1 cellular context compared by ENCODE assay signal in the genomic region with DNA sequence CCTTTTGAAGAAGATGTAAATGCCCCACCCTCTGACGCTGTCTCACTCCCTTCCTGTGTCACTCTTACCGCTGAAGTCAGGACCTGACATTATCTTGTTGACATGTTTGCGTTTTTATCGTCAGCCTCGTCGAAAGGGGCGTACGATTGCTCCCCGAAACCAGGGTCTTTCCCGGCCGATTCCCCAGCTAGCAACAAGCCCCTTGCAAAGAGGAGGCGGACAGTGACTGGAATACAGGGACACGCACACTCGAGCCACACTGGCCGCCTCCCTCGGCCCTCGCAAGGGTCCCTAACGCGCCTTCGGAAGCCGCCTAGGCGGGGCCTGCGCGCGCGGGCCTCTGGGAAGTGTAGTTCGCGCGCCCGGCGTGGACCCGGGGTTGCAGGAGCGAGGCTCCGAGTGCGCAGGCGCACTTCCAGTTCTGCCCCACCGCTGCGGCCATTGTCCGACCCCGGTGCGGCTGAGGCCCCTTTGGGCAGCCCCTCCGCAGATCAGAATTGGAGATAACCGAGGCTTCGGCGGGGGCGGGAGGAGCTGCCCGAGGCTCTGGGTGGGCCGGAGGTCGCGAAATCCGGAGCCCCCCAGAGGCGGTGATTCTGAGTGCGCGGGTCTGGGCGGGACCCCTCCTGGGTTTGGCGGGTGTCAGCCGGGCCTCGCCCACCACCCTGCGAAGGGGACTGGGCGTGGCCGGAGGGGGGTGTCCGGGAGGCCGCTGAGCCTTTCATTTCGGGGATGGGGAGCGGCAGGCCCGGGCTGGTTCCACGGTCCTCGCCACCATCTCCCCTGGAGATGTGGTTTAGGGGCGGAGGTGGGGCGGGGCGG.
TF ChIP-seq lines count a peak whose summit lies in the region.

Gene ZFP90, plus strand, starts transcription at position 412 of the 822 bp plus-strand sequence. CDS start 502 bp downstream, outside the sequence.

TF ChIP-seq in HepG2, 621 proteins besides CTCF, POLR2A, EP300 and RAD21 (continued from another document and continues in another):
- 0 out of 2 replicates have a peak, but pooled peaks have one; percentile 4 for TF ChIP-seq RARA (CRISPR knock-in tag; IDR thresholded peaks at IDR 0.05)
- peak; percentile 73 for TF ChIP-seq FOXJ3 (CRISPR knock-in tag; IDR thresholded peaks at IDR 0.05; ENCODE audit: borderline replicate concordance)
- peak; percentile 47; the same call in 1 of the 2 replicates for TF ChIP-seq AKAP8 (CRISPR knock-in tag; IDR thresholded peaks at IDR 0.05)
- no peak for TF ChIP-seq CCAR2 (optimal IDR thresholded peaks at IDR 0.05; ENCODE audit: low read depth, low read length)
- no peak for TF ChIP-seq ZNF432 (CRISPR knock-in tag; IDR thresholded peaks at IDR 0.05; ENCODE audit: borderline replicate concordance)
- TF ChIP-seq SRSF9 (IDR thresholded peaks at IDR 0.05; ENCODE audit: borderline replicate concordance, insufficient read depth, low read depth, low read length, poor library complexity, severe bottlenecking): no peak
- 0 out of 2 replicates have a peak, but pooled peaks have one; percentile 27 for TF ChIP-seq NR1H2 (CRISPR knock-in tag; IDR thresholded peaks at IDR 0.05; ENCODE audit: borderline replicate concordance, low read depth)
- TF ChIP-seq GATAD2A (CRISPR knock-in tag; IDR thresholded peaks at IDR 0.05): peak; percentile 28; the same call in 1 of the 2 replicates
- TF ChIP-seq, protein P1, sequence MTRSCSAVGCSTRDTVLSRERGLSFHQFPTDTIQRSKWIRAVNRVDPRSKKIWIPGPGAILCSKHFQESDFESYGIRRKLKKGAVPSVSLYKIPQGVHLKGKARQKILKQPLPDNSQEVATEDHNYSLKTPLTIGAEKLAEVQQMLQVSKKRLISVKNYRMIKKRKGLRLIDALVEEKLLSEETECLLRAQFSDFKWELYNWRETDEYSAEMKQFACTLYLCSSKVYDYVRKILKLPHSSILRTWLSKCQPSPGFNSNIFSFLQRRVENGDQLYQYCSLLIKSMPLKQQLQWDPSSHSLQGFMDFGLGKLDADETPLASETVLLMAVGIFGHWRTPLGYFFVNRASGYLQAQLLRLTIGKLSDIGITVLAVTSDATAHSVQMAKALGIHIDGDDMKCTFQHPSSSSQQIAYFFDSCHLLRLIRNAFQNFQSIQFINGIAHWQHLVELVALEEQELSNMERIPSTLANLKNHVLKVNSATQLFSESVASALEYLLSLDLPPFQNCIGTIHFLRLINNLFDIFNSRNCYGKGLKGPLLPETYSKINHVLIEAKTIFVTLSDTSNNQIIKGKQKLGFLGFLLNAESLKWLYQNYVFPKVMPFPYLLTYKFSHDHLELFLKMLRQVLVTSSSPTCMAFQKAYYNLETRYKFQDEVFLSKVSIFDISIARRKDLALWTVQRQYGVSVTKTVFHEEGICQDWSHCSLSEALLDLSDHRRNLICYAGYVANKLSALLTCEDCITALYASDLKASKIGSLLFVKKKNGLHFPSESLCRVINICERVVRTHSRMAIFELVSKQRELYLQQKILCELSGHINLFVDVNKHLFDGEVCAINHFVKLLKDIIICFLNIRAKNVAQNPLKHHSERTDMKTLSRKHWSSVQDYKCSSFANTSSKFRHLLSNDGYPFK (CRISPR knock-in tag; IDR thresholded peaks at IDR 0.05; ENCODE audit: borderline replicate concordance): peak; percentile 85
- TF ChIP-seq GATA4 (IDR thresholded peaks at IDR 0.05; ENCODE audit: borderline replicate concordance, low read depth): 0 out of 2 replicates have a peak, but pooled peaks have one; percentile 20
- TF ChIP-seq RBM22 (optimal IDR thresholded peaks at IDR 0.05; ENCODE audit: low read length): no peak
- TF ChIP-seq HMG20B (CRISPR knock-in tag; conservative IDR thresholded peaks at IDR 0.05): no peak
- peak; percentile 86 for TF ChIP-seq YEATS4 (CRISPR knock-in tag; IDR thresholded peaks at IDR 0.05; ENCODE audit: borderline replicate concordance)
- TF ChIP-seq ZNF136 (CRISPR knock-in tag; IDR thresholded peaks at IDR 0.05; ENCODE audit: low read depth): peak; percentile 55; the same call in 1 of the 2 replicates
- TF ChIP-seq, protein P2, sequence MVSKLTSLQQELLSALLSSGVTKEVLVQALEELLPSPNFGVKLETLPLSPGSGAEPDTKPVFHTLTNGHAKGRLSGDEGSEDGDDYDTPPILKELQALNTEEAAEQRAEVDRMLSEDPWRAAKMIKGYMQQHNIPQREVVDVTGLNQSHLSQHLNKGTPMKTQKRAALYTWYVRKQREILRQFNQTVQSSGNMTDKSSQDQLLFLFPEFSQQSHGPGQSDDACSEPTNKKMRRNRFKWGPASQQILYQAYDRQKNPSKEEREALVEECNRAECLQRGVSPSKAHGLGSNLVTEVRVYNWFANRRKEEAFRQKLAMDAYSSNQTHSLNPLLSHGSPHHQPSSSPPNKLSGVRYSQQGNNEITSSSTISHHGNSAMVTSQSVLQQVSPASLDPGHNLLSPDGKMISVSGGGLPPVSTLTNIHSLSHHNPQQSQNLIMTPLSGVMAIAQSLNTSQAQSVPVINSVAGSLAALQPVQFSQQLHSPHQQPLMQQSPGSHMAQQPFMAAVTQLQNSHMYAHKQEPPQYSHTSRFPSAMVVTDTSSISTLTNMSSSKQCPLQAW (CRISPR knock-in tag; IDR thresholded peaks at IDR 0.05): peak; percentile 83
- TF ChIP-seq, protein P3, sequence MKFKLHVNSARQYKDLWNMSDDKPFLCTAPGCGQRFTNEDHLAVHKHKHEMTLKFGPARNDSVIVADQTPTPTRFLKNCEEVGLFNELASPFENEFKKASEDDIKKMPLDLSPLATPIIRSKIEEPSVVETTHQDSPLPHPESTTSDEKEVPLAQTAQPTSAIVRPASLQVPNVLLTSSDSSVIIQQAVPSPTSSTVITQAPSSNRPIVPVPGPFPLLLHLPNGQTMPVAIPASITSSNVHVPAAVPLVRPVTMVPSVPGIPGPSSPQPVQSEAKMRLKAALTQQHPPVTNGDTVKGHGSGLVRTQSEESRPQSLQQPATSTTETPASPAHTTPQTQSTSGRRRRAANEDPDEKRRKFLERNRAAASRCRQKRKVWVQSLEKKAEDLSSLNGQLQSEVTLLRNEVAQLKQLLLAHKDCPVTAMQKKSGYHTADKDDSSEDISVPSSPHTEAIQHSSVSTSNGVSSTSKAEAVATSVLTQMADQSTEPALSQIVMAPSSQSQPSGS (CRISPR knock-in tag; IDR thresholded peaks at IDR 0.05): peak; percentile 70
- TF ChIP-seq ZNF784 (CRISPR knock-in tag; IDR thresholded peaks at IDR 0.05; ENCODE audit: borderline replicate concordance): peak; percentile 52; the same call in 1 of the 2 replicates
- TF ChIP-seq, protein P4, sequence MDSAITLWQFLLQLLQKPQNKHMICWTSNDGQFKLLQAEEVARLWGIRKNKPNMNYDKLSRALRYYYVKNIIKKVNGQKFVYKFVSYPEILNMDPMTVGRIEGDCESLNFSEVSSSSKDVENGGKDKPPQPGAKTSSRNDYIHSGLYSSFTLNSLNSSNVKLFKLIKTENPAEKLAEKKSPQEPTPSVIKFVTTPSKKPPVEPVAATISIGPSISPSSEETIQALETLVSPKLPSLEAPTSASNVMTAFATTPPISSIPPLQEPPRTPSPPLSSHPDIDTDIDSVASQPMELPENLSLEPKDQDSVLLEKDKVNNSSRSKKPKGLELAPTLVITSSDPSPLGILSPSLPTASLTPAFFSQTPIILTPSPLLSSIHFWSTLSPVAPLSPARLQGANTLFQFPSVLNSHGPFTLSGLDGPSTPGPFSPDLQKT (CRISPR knock-in tag; IDR thresholded peaks at IDR 0.05; ENCODE audit: borderline replicate concordance): 0 out of 2 replicates have a peak, but pooled peaks have one; percentile 38
- TF ChIP-seq ZC3H4 (CRISPR knock-in tag; IDR thresholded peaks at IDR 0.05; ENCODE audit: borderline replicate concordance): peak; percentile 35; the same call in 1 of the 2 replicates
- no peak for TF ChIP-seq ZBTB34 (CRISPR knock-in tag; IDR thresholded peaks at IDR 0.05)
- peak; percentile 18; the same call in 1 of the 2 replicates for TF ChIP-seq ZFP1 (CRISPR knock-in tag; IDR thresholded peaks at IDR 0.05)
- no peak for TF ChIP-seq ESRRA (CRISPR knock-in tag; IDR thresholded peaks at IDR 0.05; ENCODE audit: low read depth)
- peak; percentile 61 for TF ChIP-seq RBM39 (IDR thresholded peaks at IDR 0.05; ENCODE audit: low read depth, low read length, poor library complexity, severe bottlenecking)
- TF ChIP-seq TOPORS (CRISPR knock-in tag; IDR thresholded peaks at IDR 0.05): peak; percentile 27; the same call in 1 of the 2 replicates
- peak; percentile 30; the same call in 1 of the 2 replicates for TF ChIP-seq ZNF263 (CRISPR knock-in tag; IDR thresholded peaks at IDR 0.05)
- peak; percentile 61 for TF ChIP-seq PATZ1 (CRISPR knock-in tag; IDR thresholded peaks at IDR 0.05)
- no peak for TF ChIP-seq ZNF451 (CRISPR knock-in tag; IDR thresholded peaks at IDR 0.05)
- peak; percentile 91; the same call in 1 of the 2 replicates for TF ChIP-seq ZNF567 (CRISPR knock-in tag; IDR thresholded peaks at IDR 0.05; ENCODE audit: borderline replicate concordance)
- TF ChIP-seq ZMYM2 (CRISPR knock-in tag; IDR thresholded peaks at IDR 0.05): no peak
- TF ChIP-seq PAX8 (CRISPR knock-in tag; IDR thresholded peaks at IDR 0.05; ENCODE audit: borderline replicate concordance): 0 out of 2 replicates have a peak, but pooled peaks have one; percentile 77
- 0 out of 2 replicates have a peak, but pooled peaks have one; percentile 84 for TF ChIP-seq KLF15 (CRISPR knock-in tag; IDR thresholded peaks at IDR 0.05; ENCODE audit: borderline replicate concordance)
- peak; percentile 86; the same call in 1 of the 2 replicates for TF ChIP-seq DNMT3B (CRISPR knock-in tag; conservative IDR thresholded peaks at IDR 0.05)
- peak; percentile 78 for TF ChIP-seq KAT8 (CRISPR knock-in tag; IDR thresholded peaks at IDR 0.05)
- TF ChIP-seq DNMT1 (CRISPR knock-in tag; IDR thresholded peaks at IDR 0.05): no peak; the same call in none of the 2 replicates
- TF ChIP-seq MXD4 (CRISPR knock-in tag; IDR thresholded peaks at IDR 0.05): peak; percentile 45; the same call in 1 of the 2 replicates
- 0 out of 2 replicates have a peak, but pooled peaks have one; percentile 70 for TF ChIP-seq ZNF367 (CRISPR knock-in tag; IDR thresholded peaks at IDR 0.05; ENCODE audit: borderline replicate concordance)
- peak; percentile 36; the same call in 1 of the 2 replicates for TF ChIP-seq ZNF160 (CRISPR knock-in tag; IDR thresholded peaks at IDR 0.05)
- TF ChIP-seq ZBTB7A (CRISPR knock-in tag; IDR thresholded peaks at IDR 0.05): 0 out of 2 replicates have a peak, but pooled peaks have one; percentile 64
- TF ChIP-seq SALL2 (CRISPR knock-in tag; IDR thresholded peaks at IDR 0.05): peak; percentile 41; the same call in 1 of the 2 replicates
- no peak for TF ChIP-seq PAF1 (CRISPR knock-in tag; IDR thresholded peaks at IDR 0.05)
- TF ChIP-seq KDM3A (CRISPR knock-in tag; IDR thresholded peaks at IDR 0.05; ENCODE audit: low read depth): peak; percentile 91
- peak; percentile 63 for TF ChIP-seq IKZF4 (CRISPR knock-in tag; IDR thresholded peaks at IDR 0.05; ENCODE audit: borderline replicate concordance, low read depth, not compliant biosample characterization)
- TF ChIP-seq FOXA3 (CRISPR knock-in tag; IDR thresholded peaks at IDR 0.05): peak; percentile 59; the same call in 1 of the 2 replicates
- peak; percentile 60 for TF ChIP-seq ZNF292 (CRISPR knock-in tag; IDR thresholded peaks at IDR 0.05; ENCODE audit: borderline replicate concordance, low read depth)
- TF ChIP-seq XBP1 (CRISPR knock-in tag; IDR thresholded peaks at IDR 0.05): peak; percentile 55; the same call in 1 of the 2 replicates
- peak; percentile 89 for TF ChIP-seq HOXA5 (CRISPR knock-in tag; IDR thresholded peaks at IDR 0.05)
